Comparison of ENCODE assay signal across 2 cellular contexts in genomic region chr2:196097864-196098660, GRCh38.
A peak's percentile ranks its signal among the peaks of the same experiment; 100 is the strongest.
TF ChIP-seq lines count a peak whose summit lies in the region.

No MANE protein-coding gene starts in this region.

TF ChIP-seq in A549, 52 proteins besides CTCF, POLR2A, EP300 and RAD21 (continued from another document):
- TF ChIP-seq NPAS2 (CRISPR knock-in tag; IDR thresholded peaks at IDR 0.05; ENCODE audit: borderline replicate concordance), result no peak
TF ChIP-seq in A549: peak in this region for 1.

TF ChIP-seq in K562, 482 proteins besides CTCF, POLR2A, EP300 and RAD21 (continued from another document):
- TF ChIP-seq HINFP (tag; conservative IDR thresholded peaks at IDR 0.05; ENCODE audit: low read depth), result no peak
- TF ChIP-seq CHD4 (IDR thresholded peaks at IDR 0.05; ENCODE audit: insufficient read depth, insufficient replicate concordance, low read depth, low read length, poor library complexity, severe bottlenecking), result no peak
- no peak for TF ChIP-seq USF2 (CRISPR knock-in tag; IDR thresholded peaks at IDR 0.05)
- TF ChIP-seq C11orf30 (IDR thresholded peaks at IDR 0.05; ENCODE audit: low read depth), result peak; percentile 81
- TF ChIP-seq MAFG (tag; conservative IDR thresholded peaks at IDR 0.05), result peak; percentile 62
- peak; percentile 48; the same call in 1 of the 2 replicates for TF ChIP-seq MAFK (IDR thresholded peaks at IDR 0.05; ENCODE audit: low read length)
- peak; percentile 92 for TF ChIP-seq ZNF316 (IDR thresholded peaks at IDR 0.05)
